Comparison of ENCODE assay signal across 21 cellular contexts in genomic region chr2:28767367-28767766, GRCh38. TPM values are rescaled to one million over a fixed set of nuclear protein-coding genes. Genes with fewer than 3 reads are reported as not detected.
DNase-seq lines count a peak whose midpoint lies in the region; ATAC-seq, FAIRE-seq and TF ChIP-seq lines count a peak whose summit lies in the region.
"Had no signal": no experiment of that assay in that cellular context is flagged by ENCODE, and none has a peak within 500 bp of the region (broad histone marks: within the 10 kb centered on the region; RNA-seq: fewer than 3 reads in every experiment).

No MANE protein-coding gene starts in this region.

- ATAC-seq in mucosa of descending colon: peak; percentile 91
- no peak for ATAC-seq in GM19324 (IDR thresholded peaks at IDR 0.05; ENCODE audit: low FRiP score, unreplicated experiment)
- ATAC-seq in omental fat pad (ENCODE audit: low FRiP score): no peak
- ATAC-seq: CD8-positive, alpha-beta T cell had no signal

- CTCF ChIA-PET in HEK293 (lab: Yijun Ruan, JAX): no interaction called here

- in situ Hi-C loops in transverse colon (cut with MboI; ENCODE audit: low pct_ligation_motif_present in 1 of 4, low pct_unique_long_range_greater_than_20kb in 1 of 4, low sequenced_read_pairs in 3 of 4): no loop called here

- H3K4me3 ChIP-seq in HEK293 (ENCODE audit: low read depth, low read length) (no peak overlapping the region), mucosa of descending colon (no peak overlapping the region), transverse colon (no peak overlapping the region), suprapubic skin (no peak overlapping the region)

- H3K27ac ChIP-seq in HEK293 (ENCODE audit: extremely low read depth, low read depth, low read length) (no peak overlapping the region), transverse colon (peak overlapping the region in 1 of 4 donors; percentile 7), suprapubic skin (no peak overlapping the region)

- TF ChIP-seq POLR2A in transverse colon (IDR thresholded peaks at IDR 0.05) (no peak), suprapubic skin (IDR thresholded peaks at IDR 0.05) (no peak)

- no peaks in the 10 kb centered on the region for H3K36me3 ChIP-seq in HEK293 (ENCODE audit: control insufficient read depth in 2 of 2, insufficient read depth in 1 of 2, low read length in 2 of 2)
- no peaks in the 10 kb centered on the region for H3K36me3 ChIP-seq in mucosa of descending colon (ENCODE audit: low read depth)
- H3K36me3 ChIP-seq in transverse colon: no peaks in the 10 kb centered on the region
- no peaks in the 10 kb centered on the region for H3K36me3 ChIP-seq in suprapubic skin

- H3K27me3 ChIP-seq in transverse colon (no peaks in the 10 kb centered on the region), suprapubic skin (no peaks in the 10 kb centered on the region)

- POLR2A ChIA-PET in HEK293 (lab: Yijun Ruan, JAX): no interaction called here

- no peak for TF ChIP-seq CTCF in HEK293 (tag by site-specific recombination; IDR thresholded peaks at IDR 0.05)
- TF ChIP-seq CTCF in mucosa of descending colon (IDR thresholded peaks at IDR 0.05): no peak
- no peak for TF ChIP-seq CTCF in transverse colon (IDR thresholded peaks at IDR 0.05)
- no peak for TF ChIP-seq CTCF in omental fat pad (IDR thresholded peaks at IDR 0.05)
- no peak for TF ChIP-seq CTCF in suprapubic skin (IDR thresholded peaks at IDR 0.05)

- WGBS in transverse colon (ENCODE audit: low coverage in 1 of 2), 2 donors: 42 to 48% methylated on average over 3 of the region's 3 CpGs
- 76% methylated on average over 3 of the region's 3 CpGs for WGBS in suprapubic skin

- H3K4me1 ChIP-seq in HEK293 (ENCODE audit: control insufficient read depth, insufficient read depth, low read length): no peaks in the 10 kb centered on the region
- peaks cover 27% of the 10 kb centered on the region for H3K4me1 ChIP-seq in mucosa of descending colon (ENCODE audit: low read depth)
- H3K4me1 ChIP-seq in transverse colon: peaks cover 14 to 94% (median 57%) of the 10 kb centered on the region in 4 donors
- peaks cover 49% of the 10 kb centered on the region for H3K4me1 ChIP-seq in suprapubic skin

- H3K9me3 ChIP-seq in HEK293 (ENCODE audit: control insufficient read depth, insufficient read depth, low read depth, low read length) (no peaks in the 10 kb centered on the region), mucosa of descending colon (no peaks in the 10 kb centered on the region), transverse colon (no peaks in the 10 kb centered on the region), suprapubic skin (no peaks in the 10 kb centered on the region)

- FAIRE-seq in islet of Langerhans (lab: Jason Lieb, UNC): peak; percentile 17
- FAIRE-seq: D721Med, GM12891, GM18507 had no signal

- DNase-seq in mucosa of descending colon (peak in 1 of 3 donors; percentile 62), transverse colon (peak; percentile 62), omental fat pad (ENCODE audit: low spot score) (no peak), NCI-H446 (lab: John Stamatoyannopoulos, UW) (no peak), suprapubic skin (ENCODE audit: low spot score in 2 of 2) (no peak)
- DNase-seq: C1 segment of cervical spinal cord; CD8-positive, alpha-beta T cell; DMS 273 treated with DMSO at 0.1 percent for 48 hours; DMS79; EL; GDM1; GOT3; H7; HCEC 1CT had no signal

- TF ChIP-seq EP300 in transverse colon (IDR thresholded peaks at IDR 0.05; ENCODE audit: low read depth) (no peak), suprapubic skin (IDR thresholded peaks at IDR 0.05) (no peak)

- intact Hi-C loops in mucosa of descending colon (cut with DNase I, micrococcal nuclease) (no loop called here), transverse colon (cut with DNase I; ENCODE audit: low total_unique reads) (no loop called here)

TF ChIP-seq in HEK293, 187 proteins besides CTCF, POLR2A, EP300 and RAD21:
- peak; percentile 15; the same call in 1 of the 2 replicates for TF ChIP-seq PRDM6 (tag by site-specific recombination; IDR thresholded peaks at IDR 0.05)
- TF ChIP-seq ZNF239 (tag by site-specific recombination; IDR thresholded peaks at IDR 0.05): no peak

RNA-seq across cellular contexts. Expression of gene PPP1CB, which starts 15.7 kb away (rescaled TPM):
- total RNA-seq in mucosa of descending colon (100 to 1,000 TPM; 302 to 439 (median 308) TPM), transverse colon (100 to 1,000 TPM; 132 to 245 (median 192) TPM), omental fat pad (100 to 1,000 TPM; 139 to 262 (median 176) TPM), suprapubic skin (100 to 1,000 TPM; 105 to 151 (median 148) TPM)

RNA-seq across cellular contexts. Expression of gene SPDYA, which starts 43.3 kb away (rescaled TPM):
- total RNA-seq in mucosa of descending colon: 1 to 10 TPM; 1.1 to 2.3 (median 1.2) TPM
- 1 to 10 TPM in 2 of 4 donors, under 1 TPM in 1, not detected in 1; 1.00 to 1.8 (median 1.4) TPM for total RNA-seq in transverse colon
- total RNA-seq in omental fat pad: 1 to 10 TPM in 2 of 4 donors, under 1 TPM in 1, not detected in 1; 0.63 to 4.2 (median 1.9) TPM
- total RNA-seq in suprapubic skin: 1 to 10 TPM in 2 of 4 donors, under 1 TPM in 2; 0.26 to 2.3 (median 1.0) TPM
- total RNA-seq: A172 had no signal
